In genomic region chr17:49342575-49342936, GRCh38 we compare ENCODE assay signal across 10 cellular contexts. TPM values are rescaled to one million over a fixed set of nuclear protein-coding genes. Genes with fewer than 3 reads are reported as not detected.
DNase-seq lines count a peak whose midpoint lies in the region; ATAC-seq and TF ChIP-seq lines count a peak whose summit lies in the region.
"Had no signal": no experiment of that assay in that cellular context is flagged by ENCODE, and none has a peak within 500 bp of the region (broad histone marks: within the 10 kb centered on the region; RNA-seq: fewer than 3 reads in every experiment).

No MANE protein-coding gene starts in this region.

- H3K36me3 Mint-ChIP-seq in activated CD4-positive, alpha-beta memory T cell treated with anti-CD3 and anti-CD28 coated beads for 36 hours: peaks cover 4% of the 10 kb centered on the region

- no peak overlapping the region for H2BK12ac ChIP-seq in neuronal stem cell (ENCODE audit: low read length)

- no peak overlapping the region for H3K23ac ChIP-seq in neuronal stem cell (ENCODE audit: low read depth, low read length, poor library complexity)

- H3K4me2 ChIP-seq in skeletal muscle satellite cell (ENCODE audit: low read length): peak overlapping the region; percentile 61
- H3K4me2 ChIP-seq in neuronal stem cell (ENCODE audit: insufficient read depth, low read length, poor library complexity, severe bottlenecking): no peak overlapping the region

- peak overlapping the region; percentile 31 for H3K27ac Mint-ChIP-seq in activated CD4-positive, alpha-beta memory T cell treated with anti-CD3 and anti-CD28 coated beads for 36 hours

- H3K18ac ChIP-seq in neuronal stem cell (ENCODE audit: low read length): no peak overlapping the region

- H3K14ac ChIP-seq in neuronal stem cell (ENCODE audit: low read length): no peak overlapping the region

- no peak overlapping the region for H4K8ac ChIP-seq in neuronal stem cell (ENCODE audit: low read depth, low read length)

- H3K4me1 Mint-ChIP-seq in activated CD4-positive, alpha-beta memory T cell treated with anti-CD3 and anti-CD28 coated beads for 36 hours (ENCODE audit: low read depth): peaks cover 60% of the 10 kb centered on the region

- POLR2A ChIA-PET in activated CD4-positive, alpha-beta memory T cell treated with anti-CD3 and anti-CD28 coated beads for 36 hours (lab: Charles Lee): interaction anchor here (0.6 to 2.9 kb wide), 8 partner anchors 10 to 1706 kb away, joined by 3 to 26 read pairs (median 4); partner anchors contain the start of gene ZNF652

- H3K27me3 ChIP-seq in skeletal muscle satellite cell (ENCODE audit: control insufficient read depth, insufficient read depth, low read length) (no peaks in the 10 kb centered on the region), neuronal stem cell (ENCODE audit: control insufficient read depth in 3 of 3, insufficient read depth in 3 of 3, low read depth in 1 of 3, low read length in 3 of 3) (no peaks in the 10 kb centered on the region), right atrium auricular region (no peaks in the 10 kb centered on the region)

- no peak overlapping the region for H2AK5ac ChIP-seq in neuronal stem cell (ENCODE audit: low read depth, low read length)

- no peaks in the 10 kb centered on the region for H3K27me3 Mint-ChIP-seq in activated CD4-positive, alpha-beta memory T cell treated with anti-CD3 and anti-CD28 coated beads for 36 hours

- H3K36me3 ChIP-seq in skeletal muscle satellite cell (ENCODE audit: insufficient read depth, low read length): no peaks in the 10 kb centered on the region
- H3K36me3 ChIP-seq in neuronal stem cell (replicated peaks in 1 of 2; ENCODE audit: control insufficient read depth in 2 of 2, insufficient read depth in 2 of 2, low read length in 2 of 2): no peaks in the 10 kb centered on the region
- no peaks in the 10 kb centered on the region for H3K36me3 ChIP-seq in right atrium auricular region

- no peak overlapping the region for H2BK120ac ChIP-seq in neuronal stem cell (ENCODE audit: low read depth, low read length)

- H2BK15ac ChIP-seq in neuronal stem cell (ENCODE audit: low read length): no peak overlapping the region

- H3K27ac ChIP-seq in neuronal stem cell (replicated peaks; ENCODE audit: low read length) (no peak overlapping the region), right atrium auricular region (no peak overlapping the region)
- H3K27ac ChIP-seq: coronary artery had no signal

- H3K4me1 ChIP-seq in skeletal muscle satellite cell (ENCODE audit: control insufficient read depth, insufficient read depth, low read length): peaks cover 29% of the 10 kb centered on the region
- H3K4me1 ChIP-seq in neuronal stem cell (ENCODE audit: control insufficient read depth in 2 of 2, insufficient read depth in 1 of 2, low read depth in 1 of 2, low read length in 2 of 2): peaks cover 0 to 2% of the 10 kb centered on the region in 2 donors
- H3K4me1 ChIP-seq in right atrium auricular region: peaks cover 0 to 18% of the 10 kb centered on the region in 2 donors

- H3K9ac ChIP-seq in skeletal muscle satellite cell (ENCODE audit: low read depth, low read length): no peak overlapping the region
- H3K9ac ChIP-seq in neuronal stem cell (ENCODE audit: low read depth, low read length, poor library complexity): no peak overlapping the region

- peak overlapping the region; percentile 18 for H3K4me3 Mint-ChIP-seq in activated CD4-positive, alpha-beta memory T cell treated with anti-CD3 and anti-CD28 coated beads for 36 hours

- H3K4ac ChIP-seq in neuronal stem cell (ENCODE audit: low read length): no peak overlapping the region

- H2AFZ ChIP-seq in neuronal stem cell (ENCODE audit: low read length): no peak overlapping the region

- no peak for DNase-seq in activated CD4-positive, CD25-positive, alpha-beta regulatory T cell (lab: John Stamatoyannopoulos, UW)
- DNase-seq in activated CD4-positive, alpha-beta memory T cell treated with anti-CD3 and anti-CD28 coated beads for 36 hours: no peak
- DNase-seq in neuronal stem cell (ENCODE audit: low spot score): no peak
- no peak for DNase-seq in right atrium auricular region (ENCODE audit: low spot score)
- DNase-seq: ACHN had no signal

- no CpG with 5 or more reads among the region's 1 CpG for WGBS in neuronal stem cell (ENCODE audit: extremely low coverage in 2 of 2, insufficient read length in 2 of 2, insufficient replicate concordance in 1 of 2), 2 donors

- no peak overlapping the region for H4K91ac ChIP-seq in neuronal stem cell (ENCODE audit: low read depth, low read length, poor library complexity)

- CTCF ChIA-PET in activated CD4-positive, alpha-beta memory T cell treated with anti-CD3 and anti-CD28 coated beads for 36 hours (lab: Charles Lee): interaction anchor here (0.6 to 3.4 kb wide), 8 partner anchors 15 to 162 kb away, joined by 3 to 17 read pairs (median 4); no protein-coding TSS in a partner anchor

- no peaks in the 10 kb centered on the region for H3K9me3 Mint-ChIP-seq in activated CD4-positive, alpha-beta memory T cell treated with anti-CD3 and anti-CD28 coated beads for 36 hours

- intact Hi-C loops in activated CD4-positive, alpha-beta memory T cell treated with anti-CD3 and anti-CD28 coated beads for 36 hours (cut with micrococcal nuclease): loop anchor here (1.0 to 2.0 kb wide), 4 partner anchors 14 to 46 kb away; no protein-coding TSS in a partner anchor

- no peak overlapping the region for H2BK5ac ChIP-seq in neuronal stem cell (ENCODE audit: low read length)

- no peak for TF ChIP-seq CTCF in right atrium auricular region (IDR thresholded peaks at IDR 0.05)

- H3K9me3 ChIP-seq in skeletal muscle satellite cell (replicated peaks; ENCODE audit: low read length) (no peaks in the 10 kb centered on the region), neuronal stem cell (replicated peaks in 1 of 2; ENCODE audit: control insufficient read depth in 2 of 2, insufficient read depth in 1 of 2, low read depth in 1 of 2, low read length in 2 of 2) (no peaks in the 10 kb centered on the region), right atrium auricular region (no peaks in the 10 kb centered on the region)

- peaks cover 2% of the 10 kb centered on the region for H3K79me1 ChIP-seq in neuronal stem cell (ENCODE audit: low read depth, low read length)

- peak; percentile 7 to 11 for ATAC-seq in activated CD4-positive, CD25-positive, alpha-beta regulatory T cell treated with anti-CD3 and anti-CD28 coated beads, Interleukin-2, amount 50 U/mL, for 24 hours
- ATAC-seq in HG02943 (IDR thresholded peaks at IDR 0.05; ENCODE audit: low read depth, unreplicated experiment): peak; percentile 27
- ATAC-seq in HG02884 (IDR thresholded peaks at IDR 0.05; ENCODE audit: unreplicated experiment): no peak

- H3K4me3 ChIP-seq in skeletal muscle satellite cell (ENCODE audit: low read length): peak overlapping the region; percentile 38
- H3K4me3 ChIP-seq in neuronal stem cell (ENCODE audit: low read length in 2 of 2): no peak overlapping the region
- H3K4me3 ChIP-seq in right atrium auricular region: no peak overlapping the region
- H3K4me3 ChIP-seq: coronary artery had no signal

RNA-seq across cellular contexts. Expression of gene ZNF652, which starts 19.5 kb away (rescaled TPM):
- 1 to 10 TPM; 5.7 to 7.2 TPM for total RNA-seq in activated CD4-positive, alpha-beta memory T cell treated with anti-CD3 and anti-CD28 coated beads for 36 hours
- 8.1 and 10.0 TPM in 2 replicates for total RNA-seq in skeletal muscle satellite cell (2012; rRNA removed)
- 27.1 TPM for polyA plus RNA-seq in neuronal stem cell (2013, experiment 1 of 2)
- polyA plus RNA-seq in neuronal stem cell (2013, experiment 2 of 2): 28.1 TPM
- total RNA-seq in right atrium auricular region: 10 to 100 TPM; 24.6 to 25.4 TPM
